ENCODE assay signal across 2 cellular contexts in the genomic region with DNA sequence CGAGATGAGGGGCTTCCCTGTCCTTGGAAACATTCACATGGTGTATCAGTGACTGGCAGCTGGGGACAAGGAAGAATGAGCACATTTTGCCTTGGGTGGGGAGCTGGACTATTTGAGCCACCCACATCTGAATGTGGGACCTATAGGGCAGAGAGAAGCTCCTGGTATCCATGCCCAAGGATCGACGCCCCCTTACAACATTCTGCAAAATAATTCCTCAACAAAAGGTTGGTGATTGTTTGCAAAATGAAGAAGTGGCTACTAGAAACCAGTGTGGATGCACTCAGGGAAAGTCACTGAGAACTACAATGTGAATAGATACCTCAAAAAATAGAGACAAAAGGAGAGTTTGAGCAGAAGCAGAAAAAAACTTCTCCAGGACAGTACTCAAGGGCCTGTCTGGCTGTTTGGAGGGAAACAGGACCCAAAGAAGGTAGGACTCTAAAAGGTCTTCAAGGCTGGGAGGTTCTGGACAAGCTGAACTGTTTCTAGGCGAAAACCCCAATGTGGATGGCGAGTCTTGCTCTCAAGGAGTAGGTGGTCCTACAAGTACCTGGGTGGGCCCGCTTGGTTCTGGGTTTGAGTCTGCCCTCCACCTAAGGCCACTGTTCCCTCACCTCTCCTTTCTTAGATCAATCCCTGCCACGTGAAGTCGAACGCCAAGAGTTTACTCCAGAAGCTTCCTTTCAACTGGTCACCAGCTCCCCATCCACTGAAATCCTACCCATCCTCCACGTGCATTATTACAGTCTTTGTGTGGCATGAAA.
TF ChIP-seq lines count a peak whose summit lies in the region.

No MANE protein-coding gene starts in this region.

TF ChIP-seq in SK-N-SH, 30 proteins besides CTCF, POLR2A, EP300 and RAD21 (continued from another document):
- TF ChIP-seq RFX5 (IDR thresholded peaks at IDR 0.05; ENCODE audit: low read length) (no peak), MEF2A (IDR thresholded peaks at IDR 0.05; ENCODE audit: borderline replicate concordance, low read depth) (no peak), SIN3A (IDR thresholded peaks at IDR 0.05; ENCODE audit: borderline replicate concordance, low read depth, low read length) (no peak)

TF ChIP-seq in SK-N-SH treated with all-trans-retinoic acid at 6 μM for 48 hours, 23 proteins besides CTCF, POLR2A, EP300 and RAD21 (continued from another document):
- TF ChIP-seq, protein P1, sequence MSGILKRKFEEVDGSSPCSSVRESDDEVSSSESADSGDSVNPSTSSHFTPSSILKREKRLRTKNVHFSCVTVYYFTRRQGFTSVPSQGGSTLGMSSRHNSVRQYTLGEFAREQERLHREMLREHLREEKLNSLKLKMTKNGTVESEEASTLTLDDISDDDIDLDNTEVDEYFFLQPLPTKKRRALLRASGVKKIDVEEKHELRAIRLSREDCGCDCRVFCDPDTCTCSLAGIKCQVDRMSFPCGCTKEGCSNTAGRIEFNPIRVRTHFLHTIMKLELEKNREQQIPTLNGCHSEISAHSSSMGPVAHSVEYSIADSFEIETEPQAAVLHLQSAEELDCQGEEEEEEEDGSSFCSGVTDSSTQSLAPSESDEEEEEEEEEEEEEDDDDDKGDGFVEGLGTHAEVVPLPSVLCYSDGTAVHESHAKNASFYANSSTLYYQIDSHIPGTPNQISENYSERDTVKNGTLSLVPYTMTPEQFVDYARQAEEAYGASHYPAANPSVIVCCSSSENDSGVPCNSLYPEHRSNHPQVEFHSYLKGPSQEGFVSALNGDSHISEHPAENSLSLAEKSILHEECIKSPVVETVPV (CRISPR knock-in tag; IDR thresholded peaks at IDR 0.05): no peak
- TF ChIP-seq ZNF70 (CRISPR knock-in tag; IDR thresholded peaks at IDR 0.05): no peak
- no peak for TF ChIP-seq ARNTL (CRISPR knock-in tag; IDR thresholded peaks at IDR 0.05; ENCODE audit: borderline replicate concordance, low read depth)
- TF ChIP-seq, protein P2, sequence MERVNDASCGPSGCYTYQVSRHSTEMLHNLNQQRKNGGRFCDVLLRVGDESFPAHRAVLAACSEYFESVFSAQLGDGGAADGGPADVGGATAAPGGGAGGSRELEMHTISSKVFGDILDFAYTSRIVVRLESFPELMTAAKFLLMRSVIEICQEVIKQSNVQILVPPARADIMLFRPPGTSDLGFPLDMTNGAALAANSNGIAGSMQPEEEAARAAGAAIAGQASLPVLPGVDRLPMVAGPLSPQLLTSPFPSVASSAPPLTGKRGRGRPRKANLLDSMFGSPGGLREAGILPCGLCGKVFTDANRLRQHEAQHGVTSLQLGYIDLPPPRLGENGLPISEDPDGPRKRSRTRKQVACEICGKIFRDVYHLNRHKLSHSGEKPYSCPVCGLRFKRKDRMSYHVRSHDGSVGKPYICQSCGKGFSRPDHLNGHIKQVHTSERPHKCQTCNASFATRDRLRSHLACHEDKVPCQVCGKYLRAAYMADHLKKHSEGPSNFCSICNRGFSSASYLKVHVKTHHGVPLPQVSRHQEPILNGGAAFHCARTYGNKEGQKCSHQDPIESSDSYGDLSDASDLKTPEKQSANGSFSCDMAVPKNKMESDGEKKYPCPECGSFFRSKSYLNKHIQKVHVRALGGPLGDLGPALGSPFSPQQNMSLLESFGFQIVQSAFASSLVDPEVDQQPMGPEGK (CRISPR knock-in tag; IDR thresholded peaks at IDR 0.05; ENCODE audit: borderline replicate concordance): no peak
- TF ChIP-seq, protein P3, sequence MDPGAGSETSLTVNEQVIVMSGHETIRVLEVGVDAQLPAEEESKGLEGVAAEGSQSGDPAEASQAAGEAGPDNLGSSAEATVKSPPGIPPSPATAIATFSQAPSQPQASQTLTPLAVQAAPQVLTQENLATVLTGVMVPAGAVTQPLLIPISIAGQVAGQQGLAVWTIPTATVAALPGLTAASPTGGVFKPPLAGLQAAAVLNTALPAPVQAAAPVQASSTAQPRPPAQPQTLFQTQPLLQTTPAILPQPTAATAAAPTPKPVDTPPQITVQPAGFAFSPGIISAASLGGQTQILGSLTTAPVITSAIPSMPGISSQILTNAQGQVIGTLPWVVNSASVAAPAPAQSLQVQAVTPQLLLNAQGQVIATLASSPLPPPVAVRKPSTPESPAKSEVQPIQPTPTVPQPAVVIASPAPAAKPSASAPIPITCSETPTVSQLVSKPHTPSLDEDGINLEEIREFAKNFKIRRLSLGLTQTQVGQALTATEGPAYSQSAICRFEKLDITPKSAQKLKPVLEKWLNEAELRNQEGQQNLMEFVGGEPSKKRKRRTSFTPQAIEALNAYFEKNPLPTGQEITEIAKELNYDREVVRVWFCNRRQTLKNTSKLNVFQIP (CRISPR knock-in tag; IDR thresholded peaks at IDR 0.05; ENCODE audit: borderline replicate concordance, low read depth): no peak
- TF ChIP-seq BACH2 (CRISPR knock-in tag; IDR thresholded peaks at IDR 0.05; ENCODE audit: borderline replicate concordance): no peak
- TF ChIP-seq CSDC2 (CRISPR knock-in tag; IDR thresholded peaks at IDR 0.05): no peak
- TF ChIP-seq TCF4 (CRISPR knock-in tag; IDR thresholded peaks at IDR 0.05; ENCODE audit: borderline replicate concordance): no peak
- TF ChIP-seq, protein P4, sequence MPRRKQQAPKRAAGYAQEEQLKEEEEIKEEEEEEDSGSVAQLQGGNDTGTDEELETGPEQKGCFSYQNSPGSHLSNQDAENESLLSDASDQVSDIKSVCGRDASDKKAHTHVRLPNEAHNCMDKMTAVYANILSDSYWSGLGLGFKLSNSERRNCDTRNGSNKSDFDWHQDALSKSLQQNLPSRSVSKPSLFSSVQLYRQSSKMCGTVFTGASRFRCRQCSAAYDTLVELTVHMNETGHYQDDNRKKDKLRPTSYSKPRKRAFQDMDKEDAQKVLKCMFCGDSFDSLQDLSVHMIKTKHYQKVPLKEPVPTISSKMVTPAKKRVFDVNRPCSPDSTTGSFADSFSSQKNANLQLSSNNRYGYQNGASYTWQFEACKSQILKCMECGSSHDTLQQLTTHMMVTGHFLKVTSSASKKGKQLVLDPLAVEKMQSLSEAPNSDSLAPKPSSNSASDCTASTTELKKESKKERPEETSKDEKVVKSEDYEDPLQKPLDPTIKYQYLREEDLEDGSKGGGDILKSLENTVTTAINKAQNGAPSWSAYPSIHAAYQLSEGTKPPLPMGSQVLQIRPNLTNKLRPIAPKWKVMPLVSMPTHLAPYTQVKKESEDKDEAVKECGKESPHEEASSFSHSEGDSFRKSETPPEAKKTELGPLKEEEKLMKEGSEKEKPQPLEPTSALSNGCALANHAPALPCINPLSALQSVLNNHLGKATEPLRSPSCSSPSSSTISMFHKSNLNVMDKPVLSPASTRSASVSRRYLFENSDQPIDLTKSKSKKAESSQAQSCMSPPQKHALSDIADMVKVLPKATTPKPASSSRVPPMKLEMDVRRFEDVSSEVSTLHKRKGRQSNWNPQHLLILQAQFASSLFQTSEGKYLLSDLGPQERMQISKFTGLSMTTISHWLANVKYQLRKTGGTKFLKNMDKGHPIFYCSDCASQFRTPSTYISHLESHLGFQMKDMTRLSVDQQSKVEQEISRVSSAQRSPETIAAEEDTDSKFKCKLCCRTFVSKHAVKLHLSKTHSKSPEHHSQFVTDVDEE (CRISPR knock-in tag; IDR thresholded peaks at IDR 0.05): no peak
- no peak for TF ChIP-seq PPARA (CRISPR knock-in tag; IDR thresholded peaks at IDR 0.05; ENCODE audit: borderline replicate concordance)
